ENCODE assay signal across 20 cellular contexts in genomic region chr4:145230726-145231125, GRCh38. TPM values are rescaled to one million over a fixed set of nuclear protein-coding genes. Genes with fewer than 3 reads are reported as not detected.
DNase-seq lines count a peak whose midpoint lies in the region; ATAC-seq and TF ChIP-seq lines count a peak whose summit lies in the region.
"Had no signal": no experiment of that assay in that cellular context is flagged by ENCODE, and none has a peak within 500 bp of the region (broad histone marks: within the 10 kb centered on the region; RNA-seq: fewer than 3 reads in every experiment).

No MANE protein-coding gene starts in this region.

- no peak for TF ChIP-seq POLR2A in prostate gland (IDR thresholded peaks at IDR 0.05)

- H3K36me3 ChIP-seq in prostate gland (no peaks in the 10 kb centered on the region), left lung (no peaks in the 10 kb centered on the region)
- H3K36me3 ChIP-seq: lower lobe of right lung, tibial artery had no signal

- H3K27ac Mint-ChIP-seq in mesothelial cell of epicardium: peak overlapping the region; percentile 44
- H3K27ac Mint-ChIP-seq: CD8-positive, alpha-beta memory T cell; H9; naive B cell; stimulated activated effector memory CD8-positive, alpha-beta T cell treated with anti-CD3 and anti-CD28 coated beads, Interleukin-12 subunit alpha, Interleukin-12 subunit beta, amount 100 ng/mL, for 72 hours had no signal

- H3K4me1 Mint-ChIP-seq in mesothelial cell of epicardium: peaks cover 20% of the 10 kb centered on the region
- H3K4me1 Mint-ChIP-seq: CD8-positive, alpha-beta memory T cell; H9; naive B cell; stimulated activated effector memory CD8-positive, alpha-beta T cell treated with anti-CD3 and anti-CD28 coated beads, Interleukin-12 subunit alpha, Interleukin-12 subunit beta, amount 100 ng/mL, for 72 hours had no signal

- no peaks in the 10 kb centered on the region for H3K9me3 ChIP-seq in prostate gland
- H3K9me3 ChIP-seq in left lung: no peaks in the 10 kb centered on the region
- H3K9me3 ChIP-seq: lower lobe of right lung, tibial artery had no signal

- H3K4me1 ChIP-seq in prostate gland (replicated peaks) (no peaks in the 10 kb centered on the region), left lung (peaks cover 0 to 6% of the 10 kb centered on the region in 2 donors)
- H3K4me1 ChIP-seq: lower lobe of right lung, tibial artery had no signal

- H3K4me3 ChIP-seq in epithelial cell of esophagus (ENCODE audit: low read length) (no peak overlapping the region), prostate gland (no peak overlapping the region), left lung (no peak overlapping the region)
- H3K4me3 ChIP-seq: coronary artery, lower lobe of right lung, tibial artery had no signal

- peaks cover 7% of the 10 kb centered on the region for H3K9me3 Mint-ChIP-seq in mesothelial cell of epicardium
- H3K9me3 Mint-ChIP-seq: H9; stimulated activated effector memory CD8-positive, alpha-beta T cell treated with anti-CD3 and anti-CD28 coated beads, Interleukin-12 subunit alpha, Interleukin-12 subunit beta, amount 100 ng/mL, for 72 hours had no signal

- no peak for ATAC-seq in GM18511 (IDR thresholded peaks at IDR 0.05; ENCODE audit: unreplicated experiment)
- ATAC-seq in left lung: no peak
- ATAC-seq: lower lobe of right lung; stimulated activated effector memory CD8-positive, alpha-beta T cell treated with anti-CD3 and anti-CD28 coated beads, Interleukin-12 subunit alpha, Interleukin-12 subunit beta, amount 100 ng/mL, for 72 hours had no signal

- no peak overlapping the region for H3K4me3 Mint-ChIP-seq in mesothelial cell of epicardium
- H3K4me3 Mint-ChIP-seq: CD8-positive, alpha-beta memory T cell; H9; naive B cell; stimulated activated effector memory CD8-positive, alpha-beta T cell treated with anti-CD3 and anti-CD28 coated beads, Interleukin-12 subunit alpha, Interleukin-12 subunit beta, amount 100 ng/mL, for 72 hours had no signal

- H3K27me3 ChIP-seq in prostate gland (replicated peaks; ENCODE audit: insufficient read depth) (no peaks in the 10 kb centered on the region), left lung (no peaks in the 10 kb centered on the region)
- H3K27me3 ChIP-seq: tibial artery had no signal

- no peaks in the 10 kb centered on the region for H3K27me3 Mint-ChIP-seq in mesothelial cell of epicardium (ENCODE audit: low read depth)

- no peak for TF ChIP-seq CTCF in epithelial cell of esophagus (IDR thresholded peaks at IDR 0.05; ENCODE audit: insufficient read depth, low read depth, low read length, missing control alignments)
- no peak for TF ChIP-seq CTCF in mesothelial cell of epicardium (IDR thresholded peaks at IDR 0.05; ENCODE audit: unreplicated experiment)
- no peak for TF ChIP-seq CTCF in prostate gland (IDR thresholded peaks at IDR 0.05)
- TF ChIP-seq CTCF in left lung (IDR thresholded peaks at IDR 0.05): no peak

- DNase-seq in AG08395 (ENCODE audit: low spot score) (peak; percentile 48), HCEC 1CT (peak; percentile 54), epithelial cell of esophagus (ENCODE audit: low read depth) (peak; percentile 13), mesothelial cell of epicardium (ENCODE audit: low spot score in 2 of 2, unreplicated experiment in 2 of 2) (no peak), UCSD-AML1 (lab: John Stamatoyannopoulos, UW; ENCODE audit: unreplicated experiment) (no peak), prostate gland (ENCODE audit: low spot score) (no peak), left lung (no peak)
- DNase-seq: activated naive CD4-positive, alpha-beta T cell treated with Interleukin-2 at 50 U/mL for 16 hours; CD8-positive, alpha-beta memory T cell; H9; lower lobe of right lung; naive B cell; NCI-H2029; NCI-H510A treated with DMSO at 0.1 percent for 48 hours; posterior cingulate gyrus; tibial artery had no signal

- intact Hi-C loops in prostate gland (cut with DNase I) (loop anchor here (5.0 kb wide), 1 partner anchor 327 kb away; no protein-coding TSS in a partner anchor), left lung (cut with DNase I) (loop anchor here in 1 of 2 donors (5.0 to 10.0 kb wide), 2 partner anchors 332 to 384 kb away; partner anchors contain the start of gene MMAA)

- H3K27ac ChIP-seq in prostate gland: no peak overlapping the region
- no peak overlapping the region for H3K27ac ChIP-seq in left lung
- H3K27ac ChIP-seq: coronary artery, HL-60, lower lobe of right lung, tibial artery had no signal

- peaks cover 1% of the 10 kb centered on the region for H3K36me3 Mint-ChIP-seq in mesothelial cell of epicardium
- H3K36me3 Mint-ChIP-seq: stimulated activated effector memory CD8-positive, alpha-beta T cell treated with anti-CD3 and anti-CD28 coated beads, Interleukin-12 subunit alpha, Interleukin-12 subunit beta, amount 100 ng/mL, for 72 hours had no signal

- WGBS in prostate gland: 79% methylated on average over 2 of the region's 2 CpGs

RNA-seq across cellular contexts. Expression of gene OTUD4, which starts 50.3 kb away (rescaled TPM):
- 37.8 to 38.3 TPM (median 38.3 TPM) in 3 replicates for total RNA-seq in mesothelial cell of epicardium
- 10 to 100 TPM; 22.2 to 43.2 TPM for total RNA-seq in prostate gland
- 10 to 100 TPM; 33.9 to 42.7 TPM for total RNA-seq in left lung

Comparison
In these comparisons a context has a peak if more than half of its experiments do, and no peak if none do; other contexts are left out.
1. DNase-seq: peak in AG08395 (single experiment), HCEC 1CT (single experiment) and epithelial cell of esophagus (single experiment); none in mesothelial cell of epicardium (0 of 2), UCSD-AML1 (single experiment), prostate gland (single experiment) and left lung (0 of 2).